Comparison of ENCODE assay signal across 1 cellular context in the genomic region with DNA sequence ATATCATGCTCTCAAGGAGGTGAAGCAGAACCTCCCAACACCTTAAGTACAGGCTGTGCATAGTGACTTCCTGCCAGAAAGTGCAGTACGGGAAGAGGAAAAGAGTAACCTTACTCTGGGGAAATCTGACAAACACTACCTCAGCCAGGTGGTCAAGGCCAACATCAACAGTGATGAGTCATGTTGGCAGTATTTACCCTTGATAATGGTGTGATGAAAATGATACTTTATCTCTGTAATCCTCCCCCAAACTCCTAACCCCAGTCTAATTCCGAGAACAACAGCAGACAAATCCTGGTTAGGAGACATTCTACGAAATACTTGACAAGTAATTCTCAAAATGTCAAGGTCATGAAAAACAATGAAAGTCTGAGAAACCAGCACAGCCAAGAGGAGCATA.
TF ChIP-seq lines count a peak whose summit lies in the region.

No MANE protein-coding gene starts in this region.

TF ChIP-seq in HepG2, 621 proteins besides CTCF, POLR2A, EP300 and RAD21 (continues in another document):
- TF ChIP-seq SRY (CRISPR knock-in tag; IDR thresholded peaks at IDR 0.05) (no peak), ZNF766 (CRISPR knock-in tag; IDR thresholded peaks at IDR 0.05; ENCODE audit: borderline replicate concordance) (no peak), ZNF660 (CRISPR knock-in tag; IDR thresholded peaks at IDR 0.05; ENCODE audit: borderline replicate concordance, low read depth) (no peak), PITX1 (CRISPR knock-in tag; IDR thresholded peaks at IDR 0.05) (no peak), AGO1 (IDR thresholded peaks at IDR 0.05; ENCODE audit: low read depth, low read length, poor library complexity, severe bottlenecking) (no peak), ZNF737 (CRISPR knock-in tag; IDR thresholded peaks at IDR 0.05; ENCODE audit: borderline replicate concordance) (no peak), ZNF12 (CRISPR knock-in tag; IDR thresholded peaks at IDR 0.05) (no peak), SOX13 (IDR thresholded peaks at IDR 0.05) (no peak), SOX13 (CRISPR knock-in tag; conservative IDR thresholded peaks at IDR 0.05 in 1 of 2, IDR thresholded peaks at IDR 0.05 in 1 of 2) (peak in 1 of 2 experiments; percentile 47; a peak in 2 of 4 replicates), MATR3 (CRISPR knock-in tag; IDR thresholded peaks at IDR 0.05) (no peak), HMGA1 (CRISPR knock-in tag; conservative IDR thresholded peaks at IDR 0.05) (no peak), ZNF263 (CRISPR knock-in tag; IDR thresholded peaks at IDR 0.05) (no peak), MYC (CRISPR knock-in tag; IDR thresholded peaks at IDR 0.05; ENCODE audit: borderline replicate concordance) (no peak), ZNF274 (CRISPR knock-in tag; IDR thresholded peaks at IDR 0.05) (no peak), GFI1 (CRISPR knock-in tag; IDR thresholded peaks at IDR 0.05; ENCODE audit: borderline replicate concordance) (no peak), NFIC (IDR thresholded peaks at IDR 0.05; ENCODE audit: low read length) (no peak), SNAPC2 (CRISPR knock-in tag; IDR thresholded peaks at IDR 0.05) (no peak), DPF2 (CRISPR knock-in tag; IDR thresholded peaks at IDR 0.05; ENCODE audit: borderline replicate concordance, low read depth) (no peak), FOXA1 (IDR thresholded peaks at IDR 0.05) (no peak), FOXA1 (CRISPR knock-in tag; IDR thresholded peaks at IDR 0.05) (peak; percentile 75), ARHGAP35 (CRISPR knock-in tag; IDR thresholded peaks at IDR 0.05; ENCODE audit: borderline replicate concordance) (no peak), ELF3 (CRISPR knock-in tag; IDR thresholded peaks at IDR 0.05) (peak; percentile 34; the same call in 1 of the 2 replicates), ZFX (CRISPR knock-in tag; IDR thresholded peaks at IDR 0.05; ENCODE audit: low read depth) (no peak), KDM5B (CRISPR knock-in tag; IDR thresholded peaks at IDR 0.05; ENCODE audit: borderline replicate concordance) (no peak), ISL2 (CRISPR knock-in tag; IDR thresholded peaks at IDR 0.05) (0 out of 2 replicates have a peak, but pooled peaks have one; percentile 32), ZSCAN22 (CRISPR knock-in tag; IDR thresholded peaks at IDR 0.05) (no peak), ZNF562 (CRISPR knock-in tag; IDR thresholded peaks at IDR 0.05; ENCODE audit: borderline replicate concordance) (no peak), ZNF446 (CRISPR knock-in tag; IDR thresholded peaks at IDR 0.05) (no peak), ELF4 (CRISPR knock-in tag; IDR thresholded peaks at IDR 0.05; ENCODE audit: borderline replicate concordance) (no peak), BRCA1 (CRISPR knock-in tag; IDR thresholded peaks at IDR 0.05) (no peak), ZBTB38 (CRISPR knock-in tag; IDR thresholded peaks at IDR 0.05) (no peak), TEAD3 (CRISPR knock-in tag; optimal IDR thresholded peaks at IDR 0.05; ENCODE audit: borderline replicate concordance) (peak; percentile 28), TBX3 (IDR thresholded peaks at IDR 0.05; ENCODE audit: borderline replicate concordance) (no peak)
- TF ChIP-seq, protein P1, sequence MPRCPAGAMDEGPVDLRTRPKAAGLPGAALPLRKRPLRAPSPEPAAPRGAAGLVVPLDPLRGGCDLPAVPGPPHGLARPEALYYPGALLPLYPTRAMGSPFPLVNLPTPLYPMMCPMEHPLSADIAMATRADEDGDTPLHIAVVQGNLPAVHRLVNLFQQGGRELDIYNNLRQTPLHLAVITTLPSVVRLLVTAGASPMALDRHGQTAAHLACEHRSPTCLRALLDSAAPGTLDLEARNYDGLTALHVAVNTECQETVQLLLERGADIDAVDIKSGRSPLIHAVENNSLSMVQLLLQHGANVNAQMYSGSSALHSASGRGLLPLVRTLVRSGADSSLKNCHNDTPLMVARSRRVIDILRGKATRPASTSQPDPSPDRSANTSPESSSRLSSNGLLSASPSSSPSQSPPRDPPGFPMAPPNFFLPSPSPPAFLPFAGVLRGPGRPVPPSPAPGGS (CRISPR knock-in tag; IDR thresholded peaks at IDR 0.05): no peak
- TF ChIP-seq, protein P2, sequence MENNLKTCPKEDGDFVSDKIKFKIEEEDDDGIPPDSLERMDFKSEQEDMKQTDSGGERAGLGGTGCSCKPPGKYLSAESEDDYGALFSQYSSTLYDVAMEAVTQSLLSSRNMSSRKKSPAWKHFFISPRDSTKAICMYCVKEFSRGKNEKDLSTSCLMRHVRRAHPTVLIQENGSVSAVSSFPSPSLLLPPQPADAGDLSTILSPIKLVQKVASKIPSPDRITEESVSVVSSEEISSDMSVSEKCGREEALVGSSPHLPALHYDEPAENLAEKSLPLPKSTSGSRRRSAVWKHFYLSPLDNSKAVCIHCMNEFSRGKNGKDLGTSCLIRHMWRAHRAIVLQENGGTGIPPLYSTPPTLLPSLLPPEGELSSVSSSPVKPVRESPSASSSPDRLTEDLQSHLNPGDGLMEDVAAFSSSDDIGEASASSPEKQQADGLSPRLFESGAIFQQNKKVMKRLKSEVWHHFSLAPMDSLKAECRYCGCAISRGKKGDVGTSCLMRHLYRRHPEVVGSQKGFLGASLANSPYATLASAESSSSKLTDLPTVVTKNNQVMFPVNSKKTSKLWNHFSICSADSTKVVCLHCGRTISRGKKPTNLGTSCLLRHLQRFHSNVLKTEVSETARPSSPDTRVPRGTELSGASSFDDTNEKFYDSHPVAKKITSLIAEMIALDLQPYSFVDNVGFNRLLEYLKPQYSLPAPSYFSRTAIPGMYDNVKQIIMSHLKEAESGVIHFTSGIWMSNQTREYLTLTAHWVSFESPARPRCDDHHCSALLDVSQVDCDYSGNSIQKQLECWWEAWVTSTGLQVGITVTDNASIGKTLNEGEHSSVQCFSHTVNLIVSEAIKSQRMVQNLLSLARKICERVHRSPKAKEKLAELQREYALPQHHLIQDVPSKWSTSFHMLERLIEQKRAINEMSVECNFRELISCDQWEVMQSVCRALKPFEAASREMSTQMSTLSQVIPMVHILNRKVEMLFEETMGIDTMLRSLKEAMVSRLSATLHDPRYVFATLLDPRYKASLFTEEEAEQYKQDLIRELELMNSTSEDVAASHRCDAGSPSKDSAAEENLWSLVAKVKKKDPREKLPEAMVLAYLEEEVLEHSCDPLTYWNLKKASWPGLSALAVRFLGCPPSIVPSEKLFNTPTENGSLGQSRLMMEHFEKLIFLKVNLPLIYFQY (CRISPR knock-in tag; IDR thresholded peaks at IDR 0.05; ENCODE audit: borderline replicate concordance): no peak
- TF ChIP-seq, protein P3, sequence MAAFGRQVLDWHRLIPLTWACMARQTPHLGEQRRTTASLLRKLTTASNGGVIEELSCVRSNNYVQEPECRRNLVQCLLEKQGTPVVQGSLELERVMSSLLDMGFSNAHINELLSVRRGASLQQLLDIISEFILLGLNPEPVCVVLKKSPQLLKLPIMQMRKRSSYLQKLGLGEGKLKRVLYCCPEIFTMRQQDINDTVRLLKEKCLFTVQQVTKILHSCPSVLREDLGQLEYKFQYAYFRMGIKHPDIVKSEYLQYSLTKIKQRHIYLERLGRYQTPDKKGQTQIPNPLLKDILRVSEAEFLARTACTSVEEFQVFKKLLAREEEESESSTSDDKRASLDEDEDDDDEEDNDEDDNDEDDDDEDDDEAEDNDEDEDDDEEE (CRISPR knock-in tag; IDR thresholded peaks at IDR 0.05): no peak
- TF ChIP-seq, protein P4, sequence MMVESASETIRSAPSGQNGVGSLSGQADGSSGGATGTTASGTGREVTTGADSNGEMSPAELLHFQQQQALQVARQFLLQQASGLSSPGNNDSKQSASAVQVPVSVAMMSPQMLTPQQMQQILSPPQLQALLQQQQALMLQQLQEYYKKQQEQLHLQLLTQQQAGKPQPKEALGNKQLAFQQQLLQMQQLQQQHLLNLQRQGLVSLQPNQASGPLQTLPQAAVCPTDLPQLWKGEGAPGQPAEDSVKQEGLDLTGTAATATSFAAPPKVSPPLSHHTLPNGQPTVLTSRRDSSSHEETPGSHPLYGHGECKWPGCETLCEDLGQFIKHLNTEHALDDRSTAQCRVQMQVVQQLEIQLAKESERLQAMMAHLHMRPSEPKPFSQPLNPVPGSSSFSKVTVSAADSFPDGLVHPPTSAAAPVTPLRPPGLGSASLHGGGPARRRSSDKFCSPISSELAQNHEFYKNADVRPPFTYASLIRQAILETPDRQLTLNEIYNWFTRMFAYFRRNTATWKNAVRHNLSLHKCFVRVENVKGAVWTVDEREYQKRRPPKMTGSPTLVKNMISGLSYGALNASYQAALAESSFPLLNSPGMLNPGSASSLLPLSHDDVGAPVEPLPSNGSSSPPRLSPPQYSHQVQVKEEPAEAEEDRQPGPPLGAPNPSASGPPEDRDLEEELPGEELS (CRISPR knock-in tag; IDR thresholded peaks at IDR 0.05): peak; percentile 34; the same call in 1 of the 2 replicates
- TF ChIP-seq, protein P5, sequence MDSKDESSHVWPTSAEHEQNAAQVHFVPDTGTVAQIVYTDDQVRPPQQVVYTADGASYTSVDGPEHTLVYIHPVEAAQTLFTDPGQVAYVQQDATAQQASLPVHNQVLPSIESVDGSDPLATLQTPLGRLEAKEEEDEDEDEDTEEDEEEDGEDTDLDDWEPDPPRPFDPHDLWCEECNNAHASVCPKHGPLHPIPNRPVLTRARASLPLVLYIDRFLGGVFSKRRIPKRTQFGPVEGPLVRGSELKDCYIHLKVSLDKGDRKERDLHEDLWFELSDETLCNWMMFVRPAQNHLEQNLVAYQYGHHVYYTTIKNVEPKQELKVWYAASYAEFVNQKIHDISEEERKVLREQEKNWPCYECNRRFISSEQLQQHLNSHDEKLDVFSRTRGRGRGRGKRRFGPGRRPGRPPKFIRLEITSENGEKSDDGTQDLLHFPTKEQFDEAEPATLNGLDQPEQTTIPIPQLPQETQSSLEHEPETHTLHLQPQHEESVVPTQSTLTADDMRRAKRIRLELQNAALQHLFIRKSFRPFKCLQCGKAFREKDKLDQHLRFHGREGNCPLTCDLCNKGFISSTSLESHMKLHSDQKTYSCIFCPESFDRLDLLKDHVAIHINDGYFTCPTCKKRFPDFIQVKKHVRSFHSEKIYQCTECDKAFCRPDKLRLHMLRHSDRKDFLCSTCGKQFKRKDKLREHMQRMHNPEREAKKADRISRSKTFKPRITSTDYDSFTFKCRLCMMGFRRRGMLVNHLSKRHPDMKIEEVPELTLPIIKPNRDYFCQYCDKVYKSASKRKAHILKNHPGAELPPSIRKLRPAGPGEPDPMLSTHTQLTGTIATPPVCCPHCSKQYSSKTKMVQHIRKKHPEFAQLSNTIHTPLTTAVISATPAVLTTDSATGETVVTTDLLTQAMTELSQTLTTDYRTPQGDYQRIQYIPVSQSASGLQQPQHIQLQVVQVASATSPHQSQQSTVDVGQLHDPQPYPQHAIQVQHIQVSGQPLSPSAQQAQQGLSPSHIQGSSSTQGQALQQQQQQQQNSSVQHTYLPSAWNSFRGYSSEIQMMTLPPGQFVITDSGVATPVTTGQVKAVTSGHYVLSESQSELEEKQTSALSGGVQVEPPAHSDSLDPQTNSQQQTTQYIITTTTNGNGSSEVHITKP (CRISPR knock-in tag; IDR thresholded peaks at IDR 0.05; ENCODE audit: low read depth): no peak
- TF ChIP-seq, protein P6, sequence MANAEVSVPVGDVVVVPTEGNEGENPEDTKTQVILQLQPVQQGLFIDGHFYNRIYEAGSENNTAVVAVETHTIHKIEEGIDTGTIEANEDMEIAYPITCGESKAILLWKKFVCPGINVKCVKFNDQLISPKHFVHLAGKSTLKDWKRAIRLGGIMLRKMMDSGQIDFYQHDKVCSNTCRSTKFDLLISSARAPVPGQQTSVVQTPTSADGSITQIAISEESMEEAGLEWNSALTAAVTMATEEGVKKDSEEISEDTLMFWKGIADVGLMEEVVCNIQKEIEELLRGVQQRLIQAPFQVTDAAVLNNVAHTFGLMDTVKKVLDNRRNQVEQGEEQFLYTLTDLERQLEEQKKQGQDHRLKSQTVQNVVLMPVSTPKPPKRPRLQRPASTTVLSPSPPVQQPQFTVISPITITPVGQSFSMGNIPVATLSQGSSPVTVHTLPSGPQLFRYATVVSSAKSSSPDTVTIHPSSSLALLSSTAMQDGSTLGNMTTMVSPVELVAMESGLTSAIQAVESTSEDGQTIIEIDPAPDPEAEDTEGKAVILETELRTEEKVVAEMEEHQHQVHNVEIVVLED (CRISPR knock-in tag; IDR thresholded peaks at IDR 0.05; ENCODE audit: borderline replicate concordance): no peak
- TF ChIP-seq, protein P7, sequence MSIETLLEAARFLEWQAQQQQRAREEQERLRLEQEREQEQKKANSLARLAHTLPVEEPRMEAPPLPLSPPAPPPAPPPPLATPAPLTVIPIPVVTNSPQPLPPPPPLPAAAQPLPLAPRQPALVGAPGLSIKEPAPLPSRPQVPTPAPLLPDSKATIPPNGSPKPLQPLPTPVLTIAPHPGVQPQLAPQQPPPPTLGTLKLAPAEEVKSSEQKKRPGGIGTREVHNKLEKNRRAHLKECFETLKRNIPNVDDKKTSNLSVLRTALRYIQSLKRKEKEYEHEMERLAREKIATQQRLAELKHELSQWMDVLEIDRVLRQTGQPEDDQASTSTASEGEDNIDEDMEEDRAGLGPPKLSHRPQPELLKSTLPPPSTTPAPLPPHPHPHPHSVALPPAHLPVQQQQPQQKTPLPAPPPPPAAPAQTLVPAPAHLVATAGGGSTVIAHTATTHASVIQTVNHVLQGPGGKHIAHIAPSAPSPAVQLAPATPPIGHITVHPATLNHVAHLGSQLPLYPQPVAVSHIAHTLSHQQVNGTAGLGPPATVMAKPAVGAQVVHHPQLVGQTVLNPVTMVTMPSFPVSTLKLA (IDR thresholded peaks at IDR 0.05): no peak
- TF ChIP-seq, protein P8, sequence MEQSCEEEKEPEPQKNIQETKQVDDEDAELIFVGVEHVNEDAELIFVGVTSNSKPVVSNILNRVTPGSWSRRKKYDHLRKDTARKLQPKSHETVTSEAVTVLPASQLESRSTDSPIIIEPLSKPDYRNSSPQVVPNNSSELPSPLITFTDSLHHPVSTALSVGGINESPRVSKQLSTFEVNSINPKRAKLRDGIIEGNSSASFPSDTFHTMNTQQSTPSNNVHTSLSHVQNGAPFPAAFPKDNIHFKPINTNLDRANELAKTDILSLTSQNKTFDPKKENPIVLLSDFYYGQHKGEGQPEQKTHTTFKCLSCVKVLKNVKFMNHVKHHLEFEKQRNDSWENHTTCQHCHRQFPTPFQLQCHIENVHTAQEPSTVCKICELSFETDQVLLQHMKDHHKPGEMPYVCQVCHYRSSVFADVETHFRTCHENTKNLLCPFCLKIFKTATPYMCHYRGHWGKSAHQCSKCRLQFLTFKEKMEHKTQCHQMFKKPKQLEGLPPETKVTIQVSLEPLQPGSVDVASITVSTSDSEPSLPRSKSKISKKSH (CRISPR knock-in tag; IDR thresholded peaks at IDR 0.05; ENCODE audit: borderline replicate concordance): no peak
- TF ChIP-seq, protein P9, sequence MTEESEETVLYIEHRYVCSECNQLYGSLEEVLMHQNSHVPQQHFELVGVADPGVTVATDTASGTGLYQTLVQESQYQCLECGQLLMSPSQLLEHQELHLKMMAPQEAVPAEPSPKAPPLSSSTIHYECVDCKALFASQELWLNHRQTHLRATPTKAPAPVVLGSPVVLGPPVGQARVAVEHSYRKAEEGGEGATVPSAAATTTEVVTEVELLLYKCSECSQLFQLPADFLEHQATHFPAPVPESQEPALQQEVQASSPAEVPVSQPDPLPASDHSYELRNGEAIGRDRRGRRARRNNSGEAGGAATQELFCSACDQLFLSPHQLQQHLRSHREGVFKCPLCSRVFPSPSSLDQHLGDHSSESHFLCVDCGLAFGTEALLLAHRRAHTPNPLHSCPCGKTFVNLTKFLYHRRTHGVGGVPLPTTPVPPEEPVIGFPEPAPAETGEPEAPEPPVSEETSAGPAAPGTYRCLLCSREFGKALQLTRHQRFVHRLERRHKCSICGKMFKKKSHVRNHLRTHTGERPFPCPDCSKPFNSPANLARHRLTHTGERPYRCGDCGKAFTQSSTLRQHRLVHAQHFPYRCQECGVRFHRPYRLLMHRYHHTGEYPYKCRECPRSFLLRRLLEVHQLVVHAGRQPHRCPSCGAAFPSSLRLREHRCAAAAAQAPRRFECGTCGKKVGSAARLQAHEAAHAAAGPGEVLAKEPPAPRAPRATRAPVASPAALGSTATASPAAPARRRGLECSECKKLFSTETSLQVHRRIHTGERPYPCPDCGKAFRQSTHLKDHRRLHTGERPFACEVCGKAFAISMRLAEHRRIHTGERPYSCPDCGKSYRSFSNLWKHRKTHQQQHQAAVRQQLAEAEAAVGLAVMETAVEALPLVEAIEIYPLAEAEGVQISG (CRISPR knock-in tag; IDR thresholded peaks at IDR 0.05): no peak
